In the genomic region with DNA sequence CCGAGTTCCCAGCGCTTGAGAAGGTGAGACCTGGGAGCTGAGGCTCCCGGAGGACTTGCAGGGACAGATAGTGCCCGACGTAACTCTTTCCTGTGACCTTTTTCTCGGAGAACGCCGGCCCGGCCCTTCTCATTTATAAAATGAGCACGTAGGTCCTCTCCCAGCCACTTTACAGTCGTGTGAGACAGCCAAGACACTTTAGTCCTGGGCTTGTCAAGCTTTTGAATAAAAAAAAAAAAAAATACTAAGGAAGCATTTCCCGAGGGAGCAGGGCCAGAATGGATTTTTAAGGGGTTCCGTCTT, we compare ENCODE assay signal across 1 cellular context.
A peak's percentile ranks its signal among the peaks of the same experiment; 100 is the strongest.
TF ChIP-seq lines count a peak whose summit lies in the region.

No MANE protein-coding gene starts in this region.

TF ChIP-seq in H1, 55 proteins besides CTCF, POLR2A, EP300 and RAD21:
- TF ChIP-seq, protein P1, sequence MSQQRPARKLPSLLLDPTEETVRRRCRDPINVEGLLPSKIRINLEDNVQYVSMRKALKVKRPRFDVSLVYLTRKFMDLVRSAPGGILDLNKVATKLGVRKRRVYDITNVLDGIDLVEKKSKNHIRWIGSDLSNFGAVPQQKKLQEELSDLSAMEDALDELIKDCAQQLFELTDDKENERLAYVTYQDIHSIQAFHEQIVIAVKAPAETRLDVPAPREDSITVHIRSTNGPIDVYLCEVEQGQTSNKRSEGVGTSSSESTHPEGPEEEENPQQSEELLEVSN (IDR thresholded peaks at IDR 0.05): no peak
- TF ChIP-seq, protein P2, sequence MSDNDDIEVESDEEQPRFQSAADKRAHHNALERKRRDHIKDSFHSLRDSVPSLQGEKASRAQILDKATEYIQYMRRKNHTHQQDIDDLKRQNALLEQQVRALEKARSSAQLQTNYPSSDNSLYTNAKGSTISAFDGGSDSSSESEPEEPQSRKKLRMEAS (IDR thresholded peaks at IDR 0.05): no peak
- no peak for TF ChIP-seq SP2 (IDR thresholded peaks at IDR 0.05; ENCODE audit: low read length)
- no peak for TF ChIP-seq SRF (IDR thresholded peaks at IDR 0.05; ENCODE audit: low read depth, low read length)
- no peak for TF ChIP-seq NANOG (IDR thresholded peaks at IDR 0.05; ENCODE audit: insufficient read depth, low read depth, low read length, poor library complexity, severe bottlenecking)
- no peak for TF ChIP-seq SIN3A (conservative IDR thresholded peaks at IDR 0.05 in 1 of 2, IDR thresholded peaks at IDR 0.05 in 1 of 2; ENCODE audit: low read depth in 1 of 2, low read length in 2 of 2)
- no peak for TF ChIP-seq BACH1 (IDR thresholded peaks at IDR 0.05; ENCODE audit: low read length)
- TF ChIP-seq SAP30 (IDR thresholded peaks at IDR 0.05; ENCODE audit: insufficient read depth, insufficient replicate concordance, low read length): peak; percentile 29
- TF ChIP-seq BRCA1 (IDR thresholded peaks at IDR 0.05; ENCODE audit: low read depth, low read length): no peak
- no peak for TF ChIP-seq POLR2AphosphoS5 (IDR thresholded peaks at IDR 0.05; ENCODE audit: low read depth, low read length)
- TF ChIP-seq EZH2 (IDR thresholded peaks at IDR 0.05; ENCODE audit: low read depth, low read length, severe bottlenecking): no peak
- no peak for TF ChIP-seq CTBP2 (IDR thresholded peaks at IDR 0.05; ENCODE audit: borderline replicate concordance, insufficient read depth, insufficient read length, low read length)
- peak; percentile 4 for TF ChIP-seq KDM4A (IDR thresholded peaks at IDR 0.05; ENCODE audit: low read depth, low read length, severe bottlenecking)
